2 cellular contexts compared by ENCODE assay signal in the genomic region with DNA sequence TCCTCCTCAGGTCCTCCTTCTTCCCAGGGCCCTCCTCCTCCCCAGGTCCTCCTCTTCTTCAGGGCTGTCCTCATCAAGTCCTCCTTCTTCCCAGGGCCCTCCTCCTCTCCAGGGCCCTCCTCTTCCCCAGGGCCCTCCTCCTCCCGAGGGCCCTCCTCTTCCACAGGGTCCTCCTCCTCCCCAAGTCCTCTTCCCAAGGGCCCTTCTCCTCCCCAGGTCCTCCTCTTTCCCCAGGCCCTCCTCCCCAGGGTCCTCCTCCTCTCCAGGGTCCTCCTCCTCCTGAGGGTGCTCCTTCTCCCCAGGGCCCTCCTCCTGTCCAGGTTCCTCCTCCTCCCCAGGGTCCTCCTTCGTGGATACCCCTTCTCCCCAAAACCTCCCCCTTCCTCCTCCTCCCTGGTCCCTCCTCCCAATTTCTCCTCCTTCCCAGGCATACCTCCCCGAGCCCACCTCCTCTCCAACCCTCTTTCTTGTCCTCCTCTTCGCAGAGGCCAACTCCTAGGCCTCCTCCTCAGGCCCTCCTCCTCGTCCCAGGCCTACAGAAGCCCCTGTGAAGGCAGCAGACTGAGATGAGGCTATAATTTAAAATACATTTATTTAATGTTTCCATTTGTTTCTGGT.
TF ChIP-seq lines count a peak whose summit lies in the region.

No MANE protein-coding gene starts in this region.

TF ChIP-seq in HEK293, 187 proteins besides CTCF, POLR2A, EP300 and RAD21:
- peak; percentile 15; the same call in 1 of the 2 replicates for TF ChIP-seq ZNF473 (tag by site-specific recombination; IDR thresholded peaks at IDR 0.05)
- peak; percentile 65 for TF ChIP-seq SP2 (tag by site-specific recombination; IDR thresholded peaks at IDR 0.05)
- no peak for TF ChIP-seq PRDM1 (tag by site-specific recombination; IDR thresholded peaks at IDR 0.05)
- no peak for TF ChIP-seq HOXA7 (CRISPR knock-in tag; IDR thresholded peaks at IDR 0.05; ENCODE audit: borderline replicate concordance)
- no peak for TF ChIP-seq ZNF155 (tag by site-specific recombination; IDR thresholded peaks at IDR 0.05)
- no peak for TF ChIP-seq REPIN1 (tag by site-specific recombination; IDR thresholded peaks at IDR 0.05; ENCODE audit: low read depth)
- no peak for TF ChIP-seq ZNF624 (tag by site-specific recombination; IDR thresholded peaks at IDR 0.05)
- peak; percentile 38 for TF ChIP-seq ZNF335 (tag by site-specific recombination; conservative IDR thresholded peaks at IDR 0.05)
- peak; percentile 62 for TF ChIP-seq WT1 (tag by site-specific recombination; IDR thresholded peaks at IDR 0.05)
- no peak for TF ChIP-seq BCL11B (tag by site-specific recombination; IDR thresholded peaks at IDR 0.05; ENCODE audit: low read depth)
- TF ChIP-seq ZFHX2 (tag by site-specific recombination; conservative IDR thresholded peaks at IDR 0.05) = peak; percentile 40
- no peak for TF ChIP-seq ZBTB48 (tag by site-specific recombination; IDR thresholded peaks at IDR 0.05)
- TF ChIP-seq ZNF202 (tag by site-specific recombination; IDR thresholded peaks at IDR 0.05; ENCODE audit: borderline replicate concordance) = no peak
- TF ChIP-seq ZNF24 (tag by site-specific recombination; IDR thresholded peaks at IDR 0.05) = no peak
- peak; percentile 79 for TF ChIP-seq EGR2 (tag by site-specific recombination; IDR thresholded peaks at IDR 0.05; ENCODE audit: low read depth)
- no peak for TF ChIP-seq SP7 (tag by site-specific recombination; IDR thresholded peaks at IDR 0.05)
- peak; percentile 92 for TF ChIP-seq SP3 (tag by site-specific recombination; IDR thresholded peaks at IDR 0.05)
- TF ChIP-seq ZNF843 (tag by site-specific recombination; IDR thresholded peaks at IDR 0.05) = no peak
- TF ChIP-seq, protein P1, sequence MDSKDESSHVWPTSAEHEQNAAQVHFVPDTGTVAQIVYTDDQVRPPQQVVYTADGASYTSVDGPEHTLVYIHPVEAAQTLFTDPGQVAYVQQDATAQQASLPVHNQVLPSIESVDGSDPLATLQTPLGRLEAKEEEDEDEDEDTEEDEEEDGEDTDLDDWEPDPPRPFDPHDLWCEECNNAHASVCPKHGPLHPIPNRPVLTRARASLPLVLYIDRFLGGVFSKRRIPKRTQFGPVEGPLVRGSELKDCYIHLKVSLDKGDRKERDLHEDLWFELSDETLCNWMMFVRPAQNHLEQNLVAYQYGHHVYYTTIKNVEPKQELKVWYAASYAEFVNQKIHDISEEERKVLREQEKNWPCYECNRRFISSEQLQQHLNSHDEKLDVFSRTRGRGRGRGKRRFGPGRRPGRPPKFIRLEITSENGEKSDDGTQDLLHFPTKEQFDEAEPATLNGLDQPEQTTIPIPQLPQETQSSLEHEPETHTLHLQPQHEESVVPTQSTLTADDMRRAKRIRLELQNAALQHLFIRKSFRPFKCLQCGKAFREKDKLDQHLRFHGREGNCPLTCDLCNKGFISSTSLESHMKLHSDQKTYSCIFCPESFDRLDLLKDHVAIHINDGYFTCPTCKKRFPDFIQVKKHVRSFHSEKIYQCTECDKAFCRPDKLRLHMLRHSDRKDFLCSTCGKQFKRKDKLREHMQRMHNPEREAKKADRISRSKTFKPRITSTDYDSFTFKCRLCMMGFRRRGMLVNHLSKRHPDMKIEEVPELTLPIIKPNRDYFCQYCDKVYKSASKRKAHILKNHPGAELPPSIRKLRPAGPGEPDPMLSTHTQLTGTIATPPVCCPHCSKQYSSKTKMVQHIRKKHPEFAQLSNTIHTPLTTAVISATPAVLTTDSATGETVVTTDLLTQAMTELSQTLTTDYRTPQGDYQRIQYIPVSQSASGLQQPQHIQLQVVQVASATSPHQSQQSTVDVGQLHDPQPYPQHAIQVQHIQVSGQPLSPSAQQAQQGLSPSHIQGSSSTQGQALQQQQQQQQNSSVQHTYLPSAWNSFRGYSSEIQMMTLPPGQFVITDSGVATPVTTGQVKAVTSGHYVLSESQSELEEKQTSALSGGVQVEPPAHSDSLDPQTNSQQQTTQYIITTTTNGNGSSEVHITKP (tag by site-specific recombination; IDR thresholded peaks at IDR 0.05) = no peak

TF ChIP-seq in K562, 482 proteins besides CTCF, POLR2A, EP300 and RAD21:
- TF ChIP-seq, protein P2, sequence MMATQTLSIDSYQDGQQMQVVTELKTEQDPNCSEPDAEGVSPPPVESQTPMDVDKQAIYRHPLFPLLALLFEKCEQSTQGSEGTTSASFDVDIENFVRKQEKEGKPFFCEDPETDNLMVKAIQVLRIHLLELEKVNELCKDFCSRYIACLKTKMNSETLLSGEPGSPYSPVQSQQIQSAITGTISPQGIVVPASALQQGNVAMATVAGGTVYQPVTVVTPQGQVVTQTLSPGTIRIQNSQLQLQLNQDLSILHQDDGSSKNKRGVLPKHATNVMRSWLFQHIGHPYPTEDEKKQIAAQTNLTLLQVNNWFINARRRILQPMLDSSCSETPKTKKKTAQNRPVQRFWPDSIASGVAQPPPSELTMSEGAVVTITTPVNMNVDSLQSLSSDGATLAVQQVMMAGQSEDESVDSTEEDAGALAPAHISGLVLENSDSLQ (IDR thresholded peaks at IDR 0.05) = peak; percentile 23; the same call in 1 of the 2 replicates
- TF ChIP-seq HDAC8 (tag; IDR thresholded peaks at IDR 0.05) = no peak
- TF ChIP-seq NUFIP1 (IDR thresholded peaks at IDR 0.05; ENCODE audit: partially characterized antibody) = no peak
- no peak for TF ChIP-seq ZNF717 (CRISPR knock-in tag; IDR thresholded peaks at IDR 0.05)
- TF ChIP-seq ZNF263 (CRISPR knock-in tag; IDR thresholded peaks at IDR 0.05; ENCODE audit: borderline replicate concordance) = peak; percentile 98
- no peak for TF ChIP-seq GATA2 (CRISPR knock-in tag; IDR thresholded peaks at IDR 0.05)
- no peak for TF ChIP-seq KDM2B (CRISPR knock-in tag; IDR thresholded peaks at IDR 0.05)
